Comparison of ENCODE assay signal across 36 cellular contexts in the genomic region with DNA sequence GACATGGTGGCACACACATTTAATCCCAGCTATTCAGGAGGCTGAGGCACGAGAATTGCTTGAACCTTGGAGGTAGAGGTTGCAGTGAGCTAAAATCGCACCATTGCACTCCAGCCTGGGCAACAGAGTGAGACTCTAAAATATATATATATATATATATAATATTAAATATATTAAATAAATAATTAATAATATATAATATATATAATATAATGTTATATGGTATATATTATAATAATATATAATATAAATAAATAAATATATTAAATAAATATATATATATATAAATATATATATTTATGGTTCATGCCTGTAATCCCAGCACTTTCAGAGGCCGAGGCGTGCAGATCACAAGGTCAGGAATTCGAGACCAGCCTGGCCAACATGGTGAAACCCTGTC.
"Had no signal": no experiment of that assay in that cellular context is flagged by ENCODE, and none has a peak within 500 bp of the region (broad histone marks: within the 10 kb centered on the region; RNA-seq: fewer than 3 reads in every experiment).

No MANE protein-coding gene starts in this region.

- H3K9me3 Mint-ChIP-seq: activated naive CD4-positive, alpha-beta T cell treated with anti-CD3 and anti-CD28 coated beads, Interleukin-2, amount 50 U/mL, for 24 hours; activated naive CD8-positive, alpha-beta T cell treated with anti-CD3 and anti-CD28 coated beads, Interleukin-2, amount 50 U/mL, for 24 hours; central memory CD8-positive, alpha-beta T cell had no signal

- H3K4me1 Mint-ChIP-seq: activated naive CD4-positive, alpha-beta T cell treated with anti-CD3 and anti-CD28 coated beads, Interleukin-2, amount 10 ng/mL, durations not matched to agents 7 days and 5 days; activated naive CD4-positive, alpha-beta T cell treated with anti-CD3 and anti-CD28 coated beads, Interleukin-2, amount 50 U/mL, for 24 hours; activated naive CD8-positive, alpha-beta T cell treated with anti-CD3 and anti-CD28 coated beads, Interleukin-2, amount 50 U/mL, for 24 hours; brain; central memory CD8-positive, alpha-beta T cell had no signal

- H3K27ac Mint-ChIP-seq: activated B cell treated with CpG ODN at 0.5 μM for 24 hours; activated CD4-positive, alpha-beta memory T cell treated with anti-CD3 and anti-CD28 coated beads, Interleukin-2, amount 10 ng/mL, durations not matched to agents 7 days and 5 days; activated CD4-positive, alpha-beta T cell treated with anti-CD3 and anti-CD28 coated beads, Interleukin-2, amount 10 ng/mL, durations not matched to agents 24 days and 14 days; activated CD8-positive, alpha-beta memory T cell treated with anti-CD3 and anti-CD28 coated beads, Interleukin-2, amount 10 ng/mL, durations not matched to agents 7 days and 5 days; activated CD8-positive, alpha-beta T cell treated with anti-CD3 and anti-CD28 coated beads, Interleukin-2, amount 10 ng/mL, durations not matched to agents 7 days and 5 days; activated naive CD4-positive, alpha-beta T cell treated with anti-CD3 and anti-CD28 coated beads, Interleukin-2, amount 10 ng/mL, durations not matched to agents 7 days and 5 days; activated naive CD4-positive, alpha-beta T cell treated with anti-CD3 and anti-CD28 coated beads, Interleukin-2, amount 50 U/mL, for 24 hours; activated naive CD8-positive, alpha-beta T cell; activated naive CD8-positive, alpha-beta T cell treated with anti-CD3 and anti-CD28 coated beads, Interleukin-2, amount 10 ng/mL, durations not matched to agents 7 days and 5 days; activated naive CD8-positive, alpha-beta T cell treated with anti-CD3 and anti-CD28 coated beads, Interleukin-2, amount 50 U/mL, for 24 hours; activated T-cell treated with anti-CD3 and anti-CD28 coated beads, Interleukin-2, amount 50 U/mL, for 24 hours; activated T-helper 2 cell treated with anti-CD3 and anti-CD28 coated beads, Interferon-gamma antibody, Interleukin-2, Interleukin-4, amounts not matched to agents 10 μg/mL and 5 μg/mL and 100 μg/mL, durations not matched to agents 14 hours and 24 hours and 36 hours; brain; T-helper 1 cell treated with Interleukin-12 subunit alpha and Interleukin-12 subunit beta and Interleukin-4 antibody, amounts not matched to agents 30 μg/mL and 1 μg/mL, for 36 hours; T-helper 2 cell treated with Interferon-gamma antibody and Interleukin-4, amounts not matched to agents 5 μg/mL and 100 μg/mL, for 36 hours had no signal

- FAIRE-seq: bronchial epithelial cell had no signal

- H3K4me3 ChIP-seq: ascending aorta, cardiac muscle cell had no signal

- H3K4me1 ChIP-seq: ascending aorta had no signal

- ATAC-seq: activated CD8-positive, alpha-beta memory T cell treated with anti-CD3 and anti-CD28 coated beads, Interleukin-2, amount 10 ng/mL, durations not matched to agents 7 days and 5 days; activated CD8-positive, alpha-beta T cell treated with anti-CD3 and anti-CD28 coated beads, Interleukin-2, amount 10 ng/mL, durations not matched to agents 7 days and 5 days; activated naive CD8-positive, alpha-beta T cell treated with anti-CD3 and anti-CD28 coated beads, Interleukin-2, amount 50 U/mL, for 24 hours had no signal

- H3K27ac ChIP-seq: ascending aorta, cardiac muscle cell, WERI-Rb-1 had no signal

- H3K9me3 ChIP-seq: ascending aorta had no signal

- DNase-seq: activated B cell treated with CpG ODN at 0.5 μM for 24 hours; activated CD4-positive, alpha-beta memory T cell treated with anti-CD3 and anti-CD28 coated beads, Interleukin-2, amount 10 ng/mL, durations not matched to agents 7 days and 5 days; activated CD4-positive, alpha-beta T cell treated with anti-CD3 and anti-CD28 coated beads for 4 hours; activated CD4-positive, alpha-beta T cell treated with anti-CD3 and anti-CD28 coated beads, Interleukin-2, amount 10 ng/mL, durations not matched to agents 24 days and 14 days; activated CD4-positive, alpha-beta T cell treated with anti-CD3 and anti-CD28 coated beads, Interleukin-2, amount 50 U/mL, for 48 hours; activated CD4-positive, CD25-positive, alpha-beta regulatory T cell treated with anti-CD3 and anti-CD28 coated beads, Interleukin-2, amount 50 U/mL, for 72 hours; activated CD8-positive, alpha-beta memory T cell treated with anti-CD3 and anti-CD28 coated beads for 24 hours; activated CD8-positive, alpha-beta memory T cell treated with anti-CD3 and anti-CD28 coated beads, Interleukin-2, amount 10 ng/mL, durations not matched to agents 7 days and 5 days; activated CD8-positive, alpha-beta memory T cell treated with anti-CD3 and anti-CD28 coated beads, Interleukin-2, amount 50 U/mL, for 48 hours; activated CD8-positive, alpha-beta T cell treated with anti-CD3 and anti-CD28 coated beads, Interleukin-2, amount 10 ng/mL, durations not matched to agents 7 days and 5 days; activated effector memory CD4-positive, alpha-beta T cell treated with Interleukin-2 at 50 U/mL for 16 hours; activated gamma-delta T cell; activated naive CD4-positive, alpha-beta T cell treated with anti-CD3 and anti-CD28 coated beads, Interleukin-2, amount 10 ng/mL, durations not matched to agents 7 days and 5 days; activated naive CD4-positive, alpha-beta T cell treated with Interleukin-2 at 50 U/mL for 16 hours; activated naive CD8-positive, alpha-beta T cell treated with anti-CD3 and anti-CD28 coated beads, Interleukin-2, amount 10 ng/mL, durations not matched to agents 7 days and 5 days; activated naive CD8-positive, alpha-beta T cell treated with anti-CD3 and anti-CD28 coated beads, Interleukin-2, amount 50 U/mL, for 24 hours; activated T-cell treated with anti-CD3 and anti-CD28 coated beads, Interleukin-2, amount 50 U/mL, for 24 hours; activated T-cell treated with anti-CD3 and anti-CD28 coated beads, Interleukin-2, amount 50 U/mL, for 48 hours; amygdala; anterior cingulate cortex; caudate nucleus; cerebellar nuclear complex; T-helper 1 cell; T-helper 2 cell; T-helper 9 cell; WERI-Rb-1 had no signal

- H3K27me3 Mint-ChIP-seq: activated B cell treated with CpG ODN at 0.5 μM for 24 hours; activated CD4-positive, alpha-beta memory T cell treated with anti-CD3 and anti-CD28 coated beads, Interleukin-2, amount 10 ng/mL, durations not matched to agents 7 days and 5 days; activated CD4-positive, alpha-beta T cell treated with anti-CD3 and anti-CD28 coated beads, Interleukin-2, amount 10 ng/mL, durations not matched to agents 24 days and 14 days; activated CD8-positive, alpha-beta memory T cell treated with anti-CD3 and anti-CD28 coated beads, Interleukin-2, amount 10 ng/mL, durations not matched to agents 7 days and 5 days; activated naive CD4-positive, alpha-beta T cell treated with anti-CD3 and anti-CD28 coated beads, Interleukin-2, amount 10 ng/mL, durations not matched to agents 7 days and 5 days; activated naive CD4-positive, alpha-beta T cell treated with anti-CD3 and anti-CD28 coated beads, Interleukin-2, amount 50 U/mL, for 24 hours; activated naive CD8-positive, alpha-beta T cell; activated naive CD8-positive, alpha-beta T cell treated with anti-CD3 and anti-CD28 coated beads, Interleukin-2, amount 10 ng/mL, durations not matched to agents 7 days and 5 days; activated naive CD8-positive, alpha-beta T cell treated with anti-CD3 and anti-CD28 coated beads, Interleukin-2, amount 50 U/mL, for 24 hours; activated T-cell treated with anti-CD3 and anti-CD28 coated beads, Interleukin-2, amount 50 U/mL, for 24 hours; brain; central memory CD8-positive, alpha-beta T cell had no signal

- H3K4me3 Mint-ChIP-seq: activated B cell treated with CpG ODN at 0.5 μM for 24 hours; activated CD4-positive, alpha-beta memory T cell treated with anti-CD3 and anti-CD28 coated beads, Interleukin-2, amount 10 ng/mL, durations not matched to agents 7 days and 5 days; activated CD4-positive, alpha-beta T cell treated with anti-CD3 and anti-CD28 coated beads, Interleukin-2, amount 10 ng/mL, durations not matched to agents 24 days and 14 days; activated CD8-positive, alpha-beta memory T cell treated with anti-CD3 and anti-CD28 coated beads, Interleukin-2, amount 10 ng/mL, durations not matched to agents 7 days and 5 days; activated CD8-positive, alpha-beta T cell treated with anti-CD3 and anti-CD28 coated beads, Interleukin-2, amount 10 ng/mL, durations not matched to agents 7 days and 5 days; activated naive CD4-positive, alpha-beta T cell treated with anti-CD3 and anti-CD28 coated beads, Interleukin-2, amount 10 ng/mL, durations not matched to agents 7 days and 5 days; activated naive CD4-positive, alpha-beta T cell treated with anti-CD3 and anti-CD28 coated beads, Interleukin-2, amount 50 U/mL, for 24 hours; activated naive CD8-positive, alpha-beta T cell; activated naive CD8-positive, alpha-beta T cell treated with anti-CD3 and anti-CD28 coated beads, Interleukin-2, amount 10 ng/mL, durations not matched to agents 7 days and 5 days; activated naive CD8-positive, alpha-beta T cell treated with anti-CD3 and anti-CD28 coated beads, Interleukin-2, amount 50 U/mL, for 24 hours; activated T-cell treated with anti-CD3 and anti-CD28 coated beads, Interleukin-2, amount 50 U/mL, for 24 hours; brain; central memory CD8-positive, alpha-beta T cell; T-helper 1 cell treated with Interleukin-12 subunit alpha and Interleukin-12 subunit beta and Interleukin-4 antibody, amounts not matched to agents 30 μg/mL and 1 μg/mL, for 36 hours; T-helper 2 cell treated with Interferon-gamma antibody and Interleukin-4, amounts not matched to agents 5 μg/mL and 100 μg/mL, for 36 hours had no signal

- H3K27me3 ChIP-seq: ascending aorta, cardiac muscle cell had no signal
